In genomic region chr6:56683882-56684281, GRCh38 we compare ENCODE assay signal across 11 cellular contexts. TPM values are rescaled to one million over a fixed set of nuclear protein-coding genes. Genes with fewer than 3 reads are reported as not detected.
A peak's percentile ranks its signal among the peaks of the same experiment; 100 is the strongest.
DNase-seq lines count a peak whose midpoint lies in the region; ATAC-seq, FAIRE-seq and TF ChIP-seq lines count a peak whose summit lies in the region.
"Had no signal": no experiment of that assay in that cellular context is flagged by ENCODE, and none has a peak within 500 bp of the region (broad histone marks: within the 10 kb centered on the region; RNA-seq: fewer than 3 reads in every experiment).

No MANE protein-coding gene starts in this region.

- H3K4me1 ChIP-seq in skeletal muscle satellite cell (ENCODE audit: control insufficient read depth, insufficient read depth, low read length) = peaks cover 57% of the 10 kb centered on the region

- POLR2A ChIA-PET in WTC11 (lab: Charles Lee) = no interaction called here

- H3K9me3 ChIP-seq in skeletal muscle satellite cell (replicated peaks; ENCODE audit: low read length) = no peaks in the 10 kb centered on the region

- H3K27ac Mint-ChIP-seq in WTC11 = no peak overlapping the region; the same call in 1 of the 2 replicates
- H3K27ac Mint-ChIP-seq: endodermal cell had no signal

- peak overlapping the region; percentile 60 for H3K9ac ChIP-seq in skeletal muscle satellite cell (ENCODE audit: low read depth, low read length)
- H3K9ac ChIP-seq: KMS-11 had no signal

- no peaks in the 10 kb centered on the region for H3K36me3 Mint-ChIP-seq in WTC11

- ATAC-seq in WTC11 (no peak), Right ventricle myocardium superior (ENCODE audit: poor library complexity) (peak; percentile 92), GM18907 (IDR thresholded peaks at IDR 0.05; ENCODE audit: unreplicated experiment) (no peak), GM21723 (IDR thresholded peaks at IDR 0.05; ENCODE audit: unreplicated experiment) (no peak), HG02840 (IDR thresholded peaks at IDR 0.05; ENCODE audit: low FRiP score, unreplicated experiment) (no peak), HG02973 (IDR thresholded peaks at IDR 0.05; ENCODE audit: unreplicated experiment) (no peak)

- intact Hi-C loops in Right ventricle myocardium superior (cut with DNase I) = no loop called here

- no peak for TF ChIP-seq POLR2A in H54 (IDR thresholded peaks at IDR 0.05; ENCODE audit: low read depth, low read length)

- DNase-seq in H54 (ENCODE audit: insufficient read length, low spot score) = peak; percentile 40
- DNase-seq in WTC11 (ENCODE audit: low spot score) = no peak
- no peak for DNase-seq in Right ventricle myocardium superior
- DNase-seq: activated CD8-positive, alpha-beta memory T cell treated with anti-CD3 and anti-CD28 coated beads, Interleukin-2, amount 50 U/mL, for 4 hours; endodermal cell had no signal

- H3K9me3 Mint-ChIP-seq in WTC11 = no peaks in the 10 kb centered on the region
- H3K9me3 Mint-ChIP-seq: endodermal cell had no signal

- H3K4me3 ChIP-seq in skeletal muscle satellite cell (ENCODE audit: low read length) = peak overlapping the region; percentile 30

- peaks cover 28% of the 10 kb centered on the region for H3K36me3 ChIP-seq in skeletal muscle satellite cell (ENCODE audit: insufficient read depth, low read length)

- peak overlapping the region; percentile 66 for H3K4me2 ChIP-seq in skeletal muscle satellite cell (ENCODE audit: low read length)
- H3K4me2 ChIP-seq: KMS-11 had no signal

- FAIRE-seq in H54 (lab: Jason Lieb, UNC) = peak; percentile 69

- no peak overlapping the region for H3K4me3 Mint-ChIP-seq in WTC11
- H3K4me3 Mint-ChIP-seq: endodermal cell had no signal

- H3K27me3 Mint-ChIP-seq in WTC11 (ENCODE audit: low read depth) = no peaks in the 10 kb centered on the region

- no peaks in the 10 kb centered on the region for H3K27me3 ChIP-seq in skeletal muscle satellite cell (ENCODE audit: control insufficient read depth, insufficient read depth, low read length)

- CTCF ChIA-PET in WTC11 (lab: Charles Lee) = interaction anchor here (0.7 to 1.0 kb wide), 2 partner anchors 15 to 168 kb away, joined by 3 read pairs; no protein-coding TSS in a partner anchor

- H3K4me1 Mint-ChIP-seq in WTC11 = peaks cover 13% of the 10 kb centered on the region

- TF ChIP-seq CTCF in WTC11 (IDR thresholded peaks at IDR 0.05) = no peak

TF ChIP-seq in WTC11, 78 proteins besides CTCF, POLR2A, EP300 and RAD21:
- TF ChIP-seq FOXJ3 (CRISPR knock-in tag; IDR thresholded peaks at IDR 0.05; ENCODE audit: borderline replicate concordance) = no peak
- no peak for TF ChIP-seq IRF1 (CRISPR knock-in tag; IDR thresholded peaks at IDR 0.05)
- TF ChIP-seq GABPB1 (CRISPR knock-in tag; IDR thresholded peaks at IDR 0.05) = peak; percentile 95
- TF ChIP-seq, protein P1, sequence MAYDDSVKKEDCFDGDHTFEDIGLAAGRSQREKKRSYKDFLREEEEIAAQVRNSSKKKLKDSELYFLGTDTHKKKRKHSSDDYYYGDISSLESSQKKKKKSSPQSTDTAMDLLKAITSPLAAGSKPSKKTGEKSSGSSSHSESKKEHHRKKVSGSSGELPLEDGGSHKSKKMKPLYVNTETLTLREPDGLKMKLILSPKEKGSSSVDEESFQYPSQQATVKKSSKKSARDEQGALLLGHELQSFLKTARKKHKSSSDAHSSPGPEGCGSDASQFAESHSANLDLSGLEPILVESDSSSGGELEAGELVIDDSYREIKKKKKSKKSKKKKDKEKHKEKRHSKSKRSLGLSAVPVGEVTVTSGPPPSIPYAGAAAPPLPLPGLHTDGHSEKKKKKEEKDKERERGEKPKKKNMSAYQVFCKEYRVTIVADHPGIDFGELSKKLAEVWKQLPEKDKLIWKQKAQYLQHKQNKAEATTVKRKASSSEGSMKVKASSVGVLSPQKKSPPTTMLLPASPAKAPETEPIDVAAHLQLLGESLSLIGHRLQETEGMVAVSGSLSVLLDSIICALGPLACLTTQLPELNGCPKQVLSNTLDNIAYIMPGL (CRISPR knock-in tag; IDR thresholded peaks at IDR 0.05) = no peak

RNA-seq across cellular contexts. Expression of gene DST, which starts 41.2 kb away (rescaled TPM):
- total RNA-seq in WTC11 (2021) = 102 to 132 TPM (median 105 TPM) in 3 replicates
- total RNA-seq in Right ventricle myocardium superior = 234 TPM
- total RNA-seq in skeletal muscle satellite cell (2012; rRNA removed) = 261 and 368 TPM in 2 replicates
